Comparison of ENCODE assay signal across 36 cellular contexts in genomic region chr3:11709782-11710181, GRCh38.
"Had no signal": no experiment of that assay in that cellular context is flagged by ENCODE, and none has a peak within 500 bp of the region (broad histone marks: within the 10 kb centered on the region; RNA-seq: fewer than 3 reads in every experiment).

No MANE protein-coding gene starts in this region.

- H3K9me3 Mint-ChIP-seq: activated naive CD4-positive, alpha-beta T cell treated with anti-CD3 and anti-CD28 coated beads, Interleukin-2, amount 50 U/mL, for 24 hours had no signal

- H3K27me3 Mint-ChIP-seq: activated B cell treated with CpG ODN at 0.5 μM for 24 hours; activated CD4-positive, alpha-beta memory T cell treated with anti-CD3 and anti-CD28 coated beads for 36 hours; activated CD4-positive, alpha-beta T cell treated with anti-CD3 and anti-CD28 coated beads, Interleukin-2, amount 10 ng/mL, durations not matched to agents 24 days and 14 days; activated CD8-positive, alpha-beta T cell treated with anti-CD3 and anti-CD28 coated beads for 36 hours; activated naive CD4-positive, alpha-beta T cell treated with anti-CD3 and anti-CD28 coated beads, Interleukin-2, amount 50 U/mL, for 24 hours; activated naive CD8-positive, alpha-beta T cell; activated naive CD8-positive, alpha-beta T cell treated with anti-CD3 and anti-CD28 coated beads, Interleukin-2, amount 10 ng/mL, durations not matched to agents 7 days and 5 days; activated naive CD8-positive, alpha-beta T cell treated with anti-CD3 and anti-CD28 coated beads, Interleukin-2, amount 50 U/mL, for 24 hours; activated T-cell treated with anti-CD3 and anti-CD28 coated beads, Interleukin-2, amount 50 U/mL, for 24 hours; central memory CD8-positive, alpha-beta T cell had no signal

- H3K36me3 ChIP-seq: brain microvascular endothelial cell, breast epithelium, cardiac muscle cell had no signal

- H3K27ac Mint-ChIP-seq: activated B cell treated with CpG ODN at 0.5 μM for 24 hours; activated CD4-positive, alpha-beta memory T cell treated with anti-CD3 and anti-CD28 coated beads for 36 hours; activated CD4-positive, alpha-beta T cell treated with anti-CD3 and anti-CD28 coated beads, Interleukin-2, amount 10 ng/mL, durations not matched to agents 24 days and 14 days; activated CD8-positive, alpha-beta T cell treated with anti-CD3 and anti-CD28 coated beads for 36 hours; activated naive CD4-positive, alpha-beta T cell treated with anti-CD3 and anti-CD28 coated beads, Interleukin-2, amount 10 ng/mL, durations not matched to agents 7 days and 5 days; activated naive CD4-positive, alpha-beta T cell treated with anti-CD3 and anti-CD28 coated beads, Interleukin-2, amount 50 U/mL, for 24 hours; activated naive CD8-positive, alpha-beta T cell; activated naive CD8-positive, alpha-beta T cell treated with anti-CD3 and anti-CD28 coated beads, Interleukin-2, amount 10 ng/mL, durations not matched to agents 7 days and 5 days; activated naive CD8-positive, alpha-beta T cell treated with anti-CD3 and anti-CD28 coated beads, Interleukin-2, amount 50 U/mL, for 24 hours; activated T-cell treated with anti-CD3 and anti-CD28 coated beads, Interleukin-2, amount 50 U/mL, for 24 hours; activated T-helper 2 cell treated with anti-CD3 and anti-CD28 coated beads, Interferon-gamma antibody, Interleukin-2, Interleukin-4, amounts not matched to agents 10 μg/mL and 5 μg/mL and 100 μg/mL, durations not matched to agents 14 hours and 24 hours and 36 hours; T-helper 1 cell treated with Interleukin-12 subunit alpha and Interleukin-12 subunit beta and Interleukin-4 antibody, amounts not matched to agents 30 μg/mL and 1 μg/mL, for 36 hours; T-helper 2 cell treated with Interferon-gamma antibody and Interleukin-4, amounts not matched to agents 5 μg/mL and 100 μg/mL, for 36 hours had no signal

- H3K27me3 ChIP-seq: body of pancreas, brain microvascular endothelial cell, breast epithelium, cardiac muscle cell had no signal

- H3K27ac ChIP-seq: body of pancreas, brain microvascular endothelial cell, breast epithelium, cardiac muscle cell, VCaP had no signal

- H3K9me3 ChIP-seq: body of pancreas, breast epithelium had no signal

- H3K4me1 Mint-ChIP-seq: activated CD4-positive, alpha-beta T cell treated with anti-CD3 and anti-CD28 coated beads, Interleukin-2, amount 10 ng/mL, durations not matched to agents 24 days and 14 days; activated naive CD4-positive, alpha-beta T cell treated with anti-CD3 and anti-CD28 coated beads, Interleukin-2, amount 10 ng/mL, durations not matched to agents 7 days and 5 days; activated naive CD4-positive, alpha-beta T cell treated with anti-CD3 and anti-CD28 coated beads, Interleukin-2, amount 50 U/mL, for 24 hours; activated naive CD8-positive, alpha-beta T cell treated with anti-CD3 and anti-CD28 coated beads, Interleukin-2, amount 10 ng/mL, durations not matched to agents 7 days and 5 days; activated naive CD8-positive, alpha-beta T cell treated with anti-CD3 and anti-CD28 coated beads, Interleukin-2, amount 50 U/mL, for 24 hours had no signal

- DNase-seq: activated B cell treated with CpG ODN at 0.5 μM for 24 hours; activated CD4-positive, alpha-beta memory T cell treated with anti-CD3 and anti-CD28 coated beads for 36 hours; activated CD4-positive, alpha-beta T cell treated with anti-CD3 and anti-CD28 coated beads for 4 hours; activated CD4-positive, alpha-beta T cell treated with anti-CD3 and anti-CD28 coated beads, Interleukin-2, amount 10 ng/mL, durations not matched to agents 24 days and 14 days; activated CD4-positive, alpha-beta T cell treated with anti-CD3 and anti-CD28 coated beads, Interleukin-2, amount 50 U/mL, for 1 hour; activated CD4-positive, alpha-beta T cell treated with anti-CD3 and anti-CD28 coated beads, Interleukin-2, amount 50 U/mL, for 4 hours; activated CD4-positive, CD25-positive, alpha-beta regulatory T cell treated with anti-CD3 and anti-CD28 coated beads, Interleukin-2, amount 50 U/mL, for 72 hours; activated CD8-positive, alpha-beta memory T cell treated with anti-CD3 and anti-CD28 coated beads, Interleukin-2, amount 50 U/mL, for 48 hours; activated CD8-positive, alpha-beta T cell treated with anti-CD3 and anti-CD28 coated beads for 36 hours; activated effector memory CD4-positive, alpha-beta T cell treated with Interleukin-2 at 50 U/mL for 16 hours; activated gamma-delta T cell; activated naive CD4-positive, alpha-beta T cell treated with anti-CD3 and anti-CD28 coated beads, Interleukin-2, amount 10 ng/mL, durations not matched to agents 7 days and 5 days; activated naive CD4-positive, alpha-beta T cell treated with Interleukin-2 at 50 U/mL for 16 hours; activated naive CD8-positive, alpha-beta T cell treated with anti-CD3 and anti-CD28 coated beads, Interleukin-2, amount 10 ng/mL, durations not matched to agents 7 days and 5 days; activated naive CD8-positive, alpha-beta T cell treated with anti-CD3 and anti-CD28 coated beads, Interleukin-2, amount 50 U/mL, for 24 hours; activated T-cell treated with anti-CD3 and anti-CD28 coated beads, Interleukin-2, amount 50 U/mL, for 24 hours; activated T-cell treated with anti-CD3 and anti-CD28 coated beads, Interleukin-2, amount 50 U/mL, for 48 hours; aorta; body of pancreas; brain microvascular endothelial cell; caudate nucleus; cerebellar nuclear complex; T-helper 1 cell; T-helper 2 cell; T-helper 9 cell had no signal

- H3K4me1 ChIP-seq: breast epithelium had no signal

- H3K36me3 Mint-ChIP-seq: activated naive CD4-positive, alpha-beta T cell treated with anti-CD3 and anti-CD28 coated beads, Interleukin-2, amount 10 ng/mL, durations not matched to agents 7 days and 5 days; activated naive CD8-positive, alpha-beta T cell treated with anti-CD3 and anti-CD28 coated beads, Interleukin-2, amount 10 ng/mL, durations not matched to agents 7 days and 5 days had no signal

- FAIRE-seq: astrocyte, TTC549 had no signal

- H3K4me3 Mint-ChIP-seq: activated B cell treated with CpG ODN at 0.5 μM for 24 hours; activated CD4-positive, alpha-beta memory T cell treated with anti-CD3 and anti-CD28 coated beads for 36 hours; activated CD4-positive, alpha-beta T cell treated with anti-CD3 and anti-CD28 coated beads, Interleukin-2, amount 10 ng/mL, durations not matched to agents 24 days and 14 days; activated CD8-positive, alpha-beta T cell treated with anti-CD3 and anti-CD28 coated beads for 36 hours; activated naive CD4-positive, alpha-beta T cell treated with anti-CD3 and anti-CD28 coated beads, Interleukin-2, amount 10 ng/mL, durations not matched to agents 7 days and 5 days; activated naive CD4-positive, alpha-beta T cell treated with anti-CD3 and anti-CD28 coated beads, Interleukin-2, amount 50 U/mL, for 24 hours; activated naive CD8-positive, alpha-beta T cell; activated naive CD8-positive, alpha-beta T cell treated with anti-CD3 and anti-CD28 coated beads, Interleukin-2, amount 10 ng/mL, durations not matched to agents 7 days and 5 days; activated naive CD8-positive, alpha-beta T cell treated with anti-CD3 and anti-CD28 coated beads, Interleukin-2, amount 50 U/mL, for 24 hours; activated T-cell treated with anti-CD3 and anti-CD28 coated beads, Interleukin-2, amount 50 U/mL, for 24 hours; central memory CD8-positive, alpha-beta T cell; T-helper 1 cell treated with Interleukin-12 subunit alpha and Interleukin-12 subunit beta and Interleukin-4 antibody, amounts not matched to agents 30 μg/mL and 1 μg/mL, for 36 hours; T-helper 2 cell treated with Interferon-gamma antibody and Interleukin-4, amounts not matched to agents 5 μg/mL and 100 μg/mL, for 36 hours had no signal

- H3K4me3 ChIP-seq: body of pancreas, breast epithelium, cardiac muscle cell had no signal

- ATAC-seq: activated CD8-positive, alpha-beta T cell treated with anti-CD3 and anti-CD28 coated beads for 36 hours; activated naive CD8-positive, alpha-beta T cell treated with anti-CD3 and anti-CD28 coated beads, Interleukin-2, amount 50 U/mL, for 24 hours; body of pancreas had no signal
